ENCODE assay signal across 9 cellular contexts in genomic region chr9:2181794-2182193, GRCh38.
DNase-seq lines count a peak whose midpoint lies in the region; ATAC-seq, FAIRE-seq and TF ChIP-seq lines count a peak whose summit lies in the region.
"Had no signal": no experiment of that assay in that cellular context is flagged by ENCODE, and none has a peak within 500 bp of the region (broad histone marks: within the 10 kb centered on the region; RNA-seq: fewer than 3 reads in every experiment).

No MANE protein-coding gene starts in this region.

- no peak overlapping the region for H3K27ac Mint-ChIP-seq in stimulated activated effector memory CD8-positive, alpha-beta T cell treated with anti-CD3 and anti-CD28 coated beads, Interleukin-12 subunit alpha, Interleukin-12 subunit beta, amount 100 ng/mL, for 72 hours

- DNase-seq in AG04449 (ENCODE audit: low read depth, low spot score) (no peak), GM12892 (ENCODE audit: insufficient read length) (no peak), KG1 (lab: John Stamatoyannopoulos, UW) (no peak), hepatic stellate cell (ENCODE audit: low spot score) (no peak)
- DNase-seq in stimulated activated effector memory CD8-positive, alpha-beta T cell treated with anti-CD3 and anti-CD28 coated beads, Interleukin-12 subunit alpha, Interleukin-12 subunit beta, amount 100 ng/mL, for 72 hours (ENCODE audit: low spot score in 2 of 2): no peak

- no peak overlapping the region for H3K27ac ChIP-seq in VCaP

- H3K36me3 Mint-ChIP-seq in stimulated activated effector memory CD8-positive, alpha-beta T cell treated with anti-CD3 and anti-CD28 coated beads, Interleukin-12 subunit alpha, Interleukin-12 subunit beta, amount 100 ng/mL, for 72 hours: peaks cover 56% of the 10 kb centered on the region

- H3K9ac ChIP-seq in iPS-15b (ENCODE audit: low read depth, low read length): peak overlapping the region; percentile 62

- H3K36me3 ChIP-seq in iPS-15b (ENCODE audit: control insufficient read depth, insufficient read depth, low read length): peaks cover 5% of the 10 kb centered on the region

- H3K4me1 Mint-ChIP-seq in stimulated activated effector memory CD8-positive, alpha-beta T cell treated with anti-CD3 and anti-CD28 coated beads, Interleukin-12 subunit alpha, Interleukin-12 subunit beta, amount 100 ng/mL, for 72 hours: no peaks in the 10 kb centered on the region

- no peak for ATAC-seq in stimulated activated effector memory CD8-positive, alpha-beta T cell treated with anti-CD3 and anti-CD28 coated beads, Interleukin-12 subunit alpha, Interleukin-12 subunit beta, amount 100 ng/mL, for 72 hours
- ATAC-seq in HG03571 (IDR thresholded peaks at IDR 0.05; ENCODE audit: unreplicated experiment): no peak

- peak; percentile 45 for TF ChIP-seq CTCF in AG04449 (IDR thresholded peaks at IDR 0.05; ENCODE audit: insufficient read depth, low read length, missing control alignments)
- peak; percentile 43 for TF ChIP-seq CTCF in VCaP (conservative IDR thresholded peaks at IDR 0.05)

- POLR2A ChIA-PET in AG04449 (lab: Yijun Ruan, JAX): no interaction called here

- H3K4me3 ChIP-seq in AG04449 (ENCODE audit: low read depth, low read length) (no peak overlapping the region), iPS-15b (ENCODE audit: low read depth, low read length) (no peak overlapping the region)

- no peak overlapping the region for H3K4me3 Mint-ChIP-seq in stimulated activated effector memory CD8-positive, alpha-beta T cell treated with anti-CD3 and anti-CD28 coated beads, Interleukin-12 subunit alpha, Interleukin-12 subunit beta, amount 100 ng/mL, for 72 hours
- H3K4me3 Mint-ChIP-seq: central memory CD8-positive, alpha-beta T cell had no signal

- peak; percentile 36 for FAIRE-seq in GM12892 (lab: Jason Lieb, UNC)

- no peak for TF ChIP-seq POLR2A in GM12892 (IDR thresholded peaks at IDR 0.05; ENCODE audit: low read depth, low read length)

- peaks cover 38% of the 10 kb centered on the region for H3K4me1 ChIP-seq in iPS-15b (ENCODE audit: control insufficient read depth, insufficient read depth, low read length)

- H3K27me3 ChIP-seq in iPS-15b (ENCODE audit: control insufficient read depth, insufficient read depth, low read length): no peaks in the 10 kb centered on the region

- CTCF ChIA-PET in AG04449 (lab: Yijun Ruan, JAX): interaction anchor here (1.1 to 5.4 kb wide), 5 partner anchors 10 to 53 kb away, joined by 3 to 28 read pairs (median 5); no protein-coding TSS in a partner anchor

- no peaks in the 10 kb centered on the region for H3K9me3 Mint-ChIP-seq in stimulated activated effector memory CD8-positive, alpha-beta T cell treated with anti-CD3 and anti-CD28 coated beads, Interleukin-12 subunit alpha, Interleukin-12 subunit beta, amount 100 ng/mL, for 72 hours
- H3K9me3 Mint-ChIP-seq: central memory CD8-positive, alpha-beta T cell had no signal

- H3K9me3 ChIP-seq in iPS-15b (ENCODE audit: control insufficient read depth, insufficient read depth, low read length): no peaks in the 10 kb centered on the region
